ENCODE assay signal across 9 cellular contexts in genomic region chr18:69838620-69839411, GRCh38.
DNase-seq lines count a peak whose midpoint lies in the region; ATAC-seq lines count a peak whose summit lies in the region.
"Had no signal": no experiment of that assay in that cellular context is flagged by ENCODE, and none has a peak within 500 bp of the region (broad histone marks: within the 10 kb centered on the region; RNA-seq: fewer than 3 reads in every experiment).

No MANE protein-coding gene starts in this region.

- H3K4me2 ChIP-seq in mesendoderm (ENCODE audit: low read length): no peak overlapping the region

- no peaks in the 10 kb centered on the region for H3K27me3 ChIP-seq in SJCRH30
- H3K27me3 ChIP-seq in mesendoderm (ENCODE audit: insufficient read depth, low read length, poor library complexity): no peaks in the 10 kb centered on the region

- H3K9me3 ChIP-seq in SJCRH30 (replicated peaks): no peaks in the 10 kb centered on the region

- WGBS in mesendoderm (ENCODE audit: extremely low coverage, insufficient coverage, low lambda C conversion rate): no CpG with 5 or more reads among the region's 3 CpGs

- no peak overlapping the region for H3K56ac ChIP-seq in mesendoderm (ENCODE audit: low read length)

- H3K79me1 ChIP-seq in mesendoderm (ENCODE audit: low read length): no peaks in the 10 kb centered on the region

- H3K36me3 Mint-ChIP-seq in activated CD4-positive, alpha-beta T cell treated with anti-CD3 and anti-CD28 coated beads for 36 hours (ENCODE audit: low read depth): peaks cover 12% of the 10 kb centered on the region

- peak; percentile 57 for DNase-seq in activated CD4-positive, alpha-beta T cell treated with anti-CD3 and anti-CD28 coated beads for 36 hours
- no peak for DNase-seq in activated CD4-positive, alpha-beta T cell treated with anti-CD3 and anti-CD28 coated beads for 1 hour
- peak; percentile 49 to 60 for DNase-seq in SJCRH30
- peak; percentile 80 for DNase-seq in mesendoderm
- DNase-seq in MV-4-11 (lab: John Stamatoyannopoulos, UW): no peak
- no peak for DNase-seq in activated naive CD4-positive, alpha-beta T cell (lab: John Stamatoyannopoulos, UW)

- no peak overlapping the region for H3K9ac ChIP-seq in mesendoderm (ENCODE audit: low read length)

- no peak overlapping the region for H4K8ac ChIP-seq in mesendoderm (ENCODE audit: low read depth, low read length)

- ATAC-seq in activated CD4-positive, alpha-beta T cell treated with anti-CD3 and anti-CD28 coated beads for 36 hours: peak; percentile 96
- ATAC-seq in HG02798 (IDR thresholded peaks at IDR 0.05; ENCODE audit: poor library complexity, unreplicated experiment): peak; percentile 67
- no peak for ATAC-seq in GM19463 (IDR thresholded peaks at IDR 0.05; ENCODE audit: unreplicated experiment)
- ATAC-seq: Right ventricle myocardium inferior had no signal

- H3K4me3 Mint-ChIP-seq in activated CD4-positive, alpha-beta T cell treated with anti-CD3 and anti-CD28 coated beads for 36 hours: no peak overlapping the region

- no peaks in the 10 kb centered on the region for H3K79me2 ChIP-seq in mesendoderm (ENCODE audit: control insufficient read depth, insufficient read depth, low read length)

- no peak overlapping the region for H3K27ac Mint-ChIP-seq in activated CD4-positive, alpha-beta T cell treated with anti-CD3 and anti-CD28 coated beads for 36 hours

- no peak overlapping the region for H2BK5ac ChIP-seq in mesendoderm (ENCODE audit: low read length)

- H3K4me1 Mint-ChIP-seq in activated CD4-positive, alpha-beta T cell treated with anti-CD3 and anti-CD28 coated beads for 36 hours: no peaks in the 10 kb centered on the region

- no peak overlapping the region for H3K4ac ChIP-seq in mesendoderm (ENCODE audit: low read depth, low read length)

- H2BK15ac ChIP-seq in mesendoderm (replicated peaks; ENCODE audit: low read depth): no peak overlapping the region

- H3K4me1 ChIP-seq in SJCRH30 (no peaks in the 10 kb centered on the region), mesendoderm (ENCODE audit: control insufficient read depth, low read depth, low read length) (no peaks in the 10 kb centered on the region)

- no peaks in the 10 kb centered on the region for H3K36me3 ChIP-seq in SJCRH30
- no peaks in the 10 kb centered on the region for H3K36me3 ChIP-seq in mesendoderm (ENCODE audit: control insufficient read depth, insufficient read depth, low read length)

- H3K27ac ChIP-seq in SJCRH30 (no peak overlapping the region), mesendoderm (ENCODE audit: low read depth, low read length) (no peak overlapping the region)

- H3K23ac ChIP-seq in mesendoderm (ENCODE audit: low read length): no peak overlapping the region

- no peak overlapping the region for H4K5ac ChIP-seq in mesendoderm (ENCODE audit: low read length)

- intact Hi-C loops in activated CD4-positive, alpha-beta T cell treated with anti-CD3 and anti-CD28 coated beads for 36 hours (cut with DNase I, micrococcal nuclease): no loop called here

- H3K4me3 ChIP-seq in SJCRH30 (no peak overlapping the region), mesendoderm (ENCODE audit: low read length) (no peak overlapping the region)

- CTCF ChIA-PET in activated CD4-positive, alpha-beta T cell treated with anti-CD3 and anti-CD28 coated beads for 36 hours (lab: Charles Lee): interaction anchor here (0.6 to 1.8 kb wide), 3 partner anchors 10 to 253 kb away, joined by 3 to 6 read pairs (median 3); no protein-coding TSS in a partner anchor

- no peaks in the 10 kb centered on the region for H3K9me3 Mint-ChIP-seq in activated CD4-positive, alpha-beta T cell treated with anti-CD3 and anti-CD28 coated beads for 36 hours (ENCODE audit: low read depth)

- no peak overlapping the region for H2BK120ac ChIP-seq in mesendoderm (ENCODE audit: low read depth, low read length)

- H2AK5ac ChIP-seq in mesendoderm (ENCODE audit: low read length): no peak overlapping the region

- H3K27me3 Mint-ChIP-seq in activated CD4-positive, alpha-beta T cell treated with anti-CD3 and anti-CD28 coated beads for 36 hours: no peaks in the 10 kb centered on the region

- POLR2A ChIA-PET in activated CD4-positive, alpha-beta T cell treated with anti-CD3 and anti-CD28 coated beads for 36 hours (lab: Charles Lee): interaction anchor here (0.7 kb wide), 1 partner anchor 819 kb away, joined by 4 read pairs; no protein-coding TSS in a partner anchor

- H3K18ac ChIP-seq in mesendoderm (ENCODE audit: low read length): no peak overlapping the region

Comparison
In these comparisons a context has a peak if more than half of its experiments do, and no peak if none do; other contexts are left out.
1. DNase-seq: peak in activated CD4-positive, alpha-beta T cell treated with anti-CD3 and anti-CD28 coated beads for 36 hours (single experiment), SJCRH30 (2 of 2) and mesendoderm (single experiment); none in activated CD4-positive, alpha-beta T cell treated with anti-CD3 and anti-CD28 coated beads for 1 hour (single experiment), MV-4-11 (single experiment) and activated naive CD4-positive, alpha-beta T cell (0 of 4).